ENCODE assay signal across 28 cellular contexts in the genomic region with DNA sequence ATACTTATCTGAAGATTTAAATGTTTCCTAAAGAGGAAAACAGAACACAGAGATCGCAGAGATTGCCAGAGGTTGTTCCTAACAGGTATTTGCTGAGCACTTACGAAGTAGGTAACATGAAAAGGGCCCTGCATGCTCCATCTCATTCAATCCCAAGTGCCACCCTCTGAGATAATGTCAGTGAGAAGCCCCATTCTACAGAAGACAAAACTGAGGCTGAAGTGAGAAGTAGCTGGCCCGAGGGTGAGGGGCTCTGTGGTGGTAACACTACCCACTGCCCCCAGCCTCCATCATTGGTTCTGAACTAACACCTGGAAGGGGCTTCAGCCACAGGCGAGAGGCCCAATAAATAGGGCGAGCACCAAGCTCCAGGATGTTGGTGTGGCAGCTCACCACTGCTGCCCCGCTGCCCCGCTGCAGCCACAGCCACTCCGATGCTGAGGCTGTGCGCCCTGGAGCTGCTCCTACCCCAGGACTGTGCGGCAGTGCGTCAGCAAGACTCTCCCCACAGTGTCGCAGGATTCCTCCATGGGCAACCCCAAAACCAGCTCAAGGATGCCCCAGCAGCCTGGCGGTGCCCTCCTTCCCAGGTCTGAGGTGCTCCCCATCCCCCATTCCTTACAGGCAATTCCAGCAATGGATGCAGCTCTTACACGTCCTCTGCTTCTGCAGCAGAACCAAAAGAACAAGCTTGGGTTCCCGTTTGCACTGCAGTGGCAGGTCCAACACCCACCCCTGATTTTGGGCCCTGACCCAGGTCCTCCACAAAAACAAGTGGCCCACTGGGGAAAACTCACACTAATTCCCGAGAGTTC.
"Had no signal": no experiment of that assay in that cellular context is flagged by ENCODE, and none has a peak within 500 bp of the region (broad histone marks: within the 10 kb centered on the region; RNA-seq: fewer than 3 reads in every experiment).

No MANE protein-coding gene starts in this region.

- H3K4me3 ChIP-seq: Peyer's patch, SJSA1 had no signal

- DNase-seq: activated CD4-positive, alpha-beta T cell treated with anti-CD3 and anti-CD28 coated beads, Interleukin-2, amount 10 ng/mL, durations not matched to agents 24 days and 14 days; activated CD4-positive, alpha-beta T cell treated with anti-CD3 and anti-CD28 coated beads, Interleukin-2, amount 50 U/mL, for 4 hours; activated CD8-positive, alpha-beta T cell treated with anti-CD3 and anti-CD28 coated beads for 36 hours; activated effector memory CD4-positive, alpha-beta T cell treated with anti-CD3 and anti-CD28 coated beads, Interleukin-2, amount 50 U/mL, for 16 hours; activated naive CD4-positive, alpha-beta T cell; activated naive CD4-positive, alpha-beta T cell treated with anti-CD3 and anti-CD28 coated beads, Interleukin-2, amount 50 U/mL, for 16 hours; activated naive CD8-positive, alpha-beta T cell treated with anti-CD3 and anti-CD28 coated beads for 36 hours; activated T-cell treated with anti-CD3 and anti-CD28 coated beads, Interleukin-2, amount 50 U/mL, for 1 hour; activated T-cell treated with anti-CD3 and anti-CD28 coated beads, Interleukin-2, amount 50 U/mL, for 72 hours; amniotic stem cell; brain microvascular endothelial cell; central memory CD4-positive, alpha-beta T cell; Karpas-422; NCI-H1048; NCI-H1105 treated with DMSO at 0.1 percent for 48 hours; NCI-H1436; NCI-H1694; NCI-H1930; NCI-H345; NCI-H524 treated with DMSO at 0.1 percent for 48 hours; NK-92 treated with Interleukin-12 subunit alpha and Interleukin-12 subunit beta, amount 100 ng/mL, for 24 hours; PC-3; RPMI8226; SHP77 treated with DMSO at 0.1 percent for 48 hours; T-helper 1 cell; T1000 had no signal

- H3K4me1 ChIP-seq: SJSA1 had no signal

- H3K9me3 ChIP-seq: Peyer's patch, SJSA1 had no signal

- H3K27me3 ChIP-seq: brain microvascular endothelial cell, Peyer's patch, SJSA1 had no signal

- H3K27ac ChIP-seq: brain microvascular endothelial cell, Peyer's patch, SJSA1 had no signal
